Comparison of ENCODE assay signal across 9 cellular contexts in genomic region chr6:37705239-37706051, GRCh38. TPM values are rescaled to one million over a fixed set of nuclear protein-coding genes. Genes with fewer than 3 reads are reported as not detected.
A peak's percentile ranks its signal among the peaks of the same experiment; 100 is the strongest.
DNase-seq lines count a peak whose midpoint lies in the region; ATAC-seq and TF ChIP-seq lines count a peak whose summit lies in the region.
"Had no signal": no experiment of that assay in that cellular context is flagged by ENCODE, and none has a peak within 500 bp of the region (broad histone marks: within the 10 kb centered on the region; RNA-seq: fewer than 3 reads in every experiment).

No MANE protein-coding gene starts in this region.

- H3K9me3 Mint-ChIP-seq in neural crest cell = no peaks in the 10 kb centered on the region

- peak overlapping the region; percentile 87 for H3K4me3 Mint-ChIP-seq in neural crest cell

- H3K4me2 ChIP-seq in OCI-LY7 (ENCODE audit: low read length) = peak overlapping the region; percentile 21; the same call in 1 of the 2 replicates
- H3K4me2 ChIP-seq: PC-9 had no signal

- no TSS peak for BruUV-seq in OCI-LY7 (replicated peaks; lab: Mats Ljungman, UMichigan)

- H3K36me3 Mint-ChIP-seq in neural crest cell (ENCODE audit: low read depth) = no peaks in the 10 kb centered on the region

- no peaks in the 10 kb centered on the region for H3K79me2 ChIP-seq in OCI-LY7 (ENCODE audit: insufficient read depth, low read depth, low read length)

- H3K9me2 ChIP-seq in OCI-LY7 (ENCODE audit: insufficient read depth, low read length) = no peaks in the 10 kb centered on the region

- POLR2A ChIA-PET in HEK293 (lab: Yijun Ruan, JAX) (interaction anchor here (0.6 to 1.6 kb wide), 8 partner anchors 28 to 1130 kb away, joined by 3 to 12 read pairs (median 4); partner anchors contain the start of gene ZFAND3), OCI-LY7 (lab: Charles Lee) (interaction anchor here (0.6 to 0.7 kb wide), 3 partner anchors 792 to 998 kb away, joined by 3 to 5 read pairs (median 3); no protein-coding TSS in a partner anchor)

- DNase-seq in DMS 273 treated with DMSO at 0.1 percent for 48 hours (lab: John Stamatoyannopoulos, UW) = peak; percentile 88
- no peak for DNase-seq in OCI-LY7 (ENCODE audit: low spot score)
- DNase-seq in activated effector memory CD4-positive, alpha-beta T cell treated with Interleukin-2 at 50 U/mL for 16 hours = peak; percentile 63
- peak; percentile 70 to 90 for DNase-seq in foreskin fibroblast
- DNase-seq in neural crest cell (ENCODE audit: low read depth, low spot score) = peak; percentile 80
- peak; percentile 73 for DNase-seq in stimulated activated naive CD8-positive, alpha-beta T cell treated with anti-CD3 and anti-CD28 coated beads, Interleukin-15, Interleukin-2, amounts not matched to agents 100 U/mL and 50 U/mL, for 24 hours

- peak overlapping the region; percentile 30 for H3K4me3 ChIP-seq in HEK293 (ENCODE audit: low read depth, low read length)
- no peak overlapping the region for H3K4me3 ChIP-seq in OCI-LY7 (ENCODE audit: low read depth, low read length, poor library complexity, severe bottlenecking)
- H3K4me3 ChIP-seq in foreskin fibroblast (ENCODE audit: low read depth in 1 of 2, low read length in 2 of 2) = peak overlapping the region; percentile 35 to 41
- H3K4me3 ChIP-seq: PC-9 had no signal

- H3K4me1 Mint-ChIP-seq in neural crest cell = peaks cover 59% of the 10 kb centered on the region

- H3K4me1 ChIP-seq in HEK293 (ENCODE audit: control insufficient read depth, insufficient read depth, low read length) (peaks cover 8% of the 10 kb centered on the region), OCI-LY7 (ENCODE audit: insufficient read depth, low read length, poor library complexity, severe bottlenecking) (no peaks in the 10 kb centered on the region)

- intact Hi-C loops in OCI-LY7 (cut with micrococcal nuclease; ENCODE audit: unreplicated experiment) = loop anchor here (5.0 kb wide), 1 partner anchor 307 kb away; no protein-coding TSS in a partner anchor

- no peak overlapping the region for H2AFZ ChIP-seq in OCI-LY7 (ENCODE audit: low read length)
- H2AFZ ChIP-seq: PC-9 had no signal

- H3K27ac Mint-ChIP-seq in neural crest cell (ENCODE audit: unreplicated experiment) = peak overlapping the region; percentile 95

- CTCF ChIA-PET in HEK293 (lab: Yijun Ruan, JAX) = interaction anchor here (0.5 to 2.5 kb wide), 51 partner anchors 8 to 981 kb away, joined by 3 to 11 read pairs (median 3); partner anchors contain the start of gene ZFAND3
- CTCF ChIA-PET in OCI-LY7 (lab: Charles Lee; ENCODE audit: unreplicated experiment) = no interaction called here

- TF ChIP-seq CTCF in HEK293 (tag by site-specific recombination; IDR thresholded peaks at IDR 0.05) (peak; percentile 67), OCI-LY7 (conservative IDR thresholded peaks at IDR 0.05; ENCODE audit: low read length) (peak; percentile 38; the same call in 1 of the 2 replicates), foreskin fibroblast (IDR thresholded peaks at IDR 0.05; ENCODE audit: low read depth, low read length) (peak; percentile 67), neural crest cell (conservative IDR thresholded peaks at IDR 0.05) (peak; percentile 86)

- H3K9me3 ChIP-seq in HEK293 (ENCODE audit: control insufficient read depth, insufficient read depth, low read depth, low read length) = no peaks in the 10 kb centered on the region
- no peaks in the 10 kb centered on the region for H3K9me3 ChIP-seq in OCI-LY7 (ENCODE audit: low read length)

- H3K36me3 ChIP-seq in HEK293 (ENCODE audit: control insufficient read depth in 2 of 2, insufficient read depth in 1 of 2, low read length in 2 of 2) (no peaks in the 10 kb centered on the region), OCI-LY7 (ENCODE audit: insufficient read depth, low read length) (no peaks in the 10 kb centered on the region)

- peak; percentile 55 for ATAC-seq in stimulated activated naive CD8-positive, alpha-beta T cell treated with anti-CD3 and anti-CD28 coated beads, Interleukin-15, Interleukin-2, amounts not matched to agents 100 U/mL and 50 U/mL, for 24 hours
- ATAC-seq in HG02840 (IDR thresholded peaks at IDR 0.05; ENCODE audit: low FRiP score, unreplicated experiment) = no peak

- H3K27me3 Mint-ChIP-seq in neural crest cell (ENCODE audit: low read depth) = peaks cover 3% of the 10 kb centered on the region

- H4K20me1 ChIP-seq in OCI-LY7 (ENCODE audit: insufficient read depth, low read length) = no peaks in the 10 kb centered on the region

- H3K27ac ChIP-seq in HEK293 (ENCODE audit: extremely low read depth, low read depth, low read length) = peak overlapping the region; percentile 75
- H3K27ac ChIP-seq in OCI-LY7 (ENCODE audit: low read depth, low read length, poor library complexity, severe bottlenecking) = no peak overlapping the region
- H3K27ac ChIP-seq: PC-9 had no signal

TF ChIP-seq in HEK293, 187 proteins besides CTCF, POLR2A, EP300 and RAD21 (continues in another document):
- TF ChIP-seq ZNF670 (tag by site-specific recombination; IDR thresholded peaks at IDR 0.05; ENCODE audit: low read depth) (no peak), ZNF518A (tag by site-specific recombination; conservative IDR thresholded peaks at IDR 0.05; ENCODE audit: low read depth) (no peak), ZBTB1 (tag by site-specific recombination; IDR thresholded peaks at IDR 0.05) (no peak), PRDM1 (tag by site-specific recombination; IDR thresholded peaks at IDR 0.05) (peak; percentile 66), ZFP41 (tag by site-specific recombination; IDR thresholded peaks at IDR 0.05; ENCODE audit: borderline replicate concordance) (no peak), ZNF776 (tag by site-specific recombination; IDR thresholded peaks at IDR 0.05; ENCODE audit: borderline replicate concordance) (no peak), ZFP37 (tag by site-specific recombination; IDR thresholded peaks at IDR 0.05) (no peak), IKZF3 (tag by site-specific recombination; IDR thresholded peaks at IDR 0.05) (peak; percentile 94), MEIS1 (CRISPR knock-in tag; IDR thresholded peaks at IDR 0.05; ENCODE audit: borderline replicate concordance) (no peak), EGR2 (tag by site-specific recombination; IDR thresholded peaks at IDR 0.05; ENCODE audit: low read depth) (peak; percentile 68; the same call in 1 of the 2 replicates), ZNF548 (tag by site-specific recombination; IDR thresholded peaks at IDR 0.05) (no peak), ZNF654 (tag by site-specific recombination; IDR thresholded peaks at IDR 0.05; ENCODE audit: low read depth) (peak; percentile 37; the same call in 1 of the 2 replicates), KLF8 (tag by site-specific recombination; IDR thresholded peaks at IDR 0.05) (peak; percentile 75; the same call in 1 of the 2 replicates)
- TF ChIP-seq, protein P1, sequence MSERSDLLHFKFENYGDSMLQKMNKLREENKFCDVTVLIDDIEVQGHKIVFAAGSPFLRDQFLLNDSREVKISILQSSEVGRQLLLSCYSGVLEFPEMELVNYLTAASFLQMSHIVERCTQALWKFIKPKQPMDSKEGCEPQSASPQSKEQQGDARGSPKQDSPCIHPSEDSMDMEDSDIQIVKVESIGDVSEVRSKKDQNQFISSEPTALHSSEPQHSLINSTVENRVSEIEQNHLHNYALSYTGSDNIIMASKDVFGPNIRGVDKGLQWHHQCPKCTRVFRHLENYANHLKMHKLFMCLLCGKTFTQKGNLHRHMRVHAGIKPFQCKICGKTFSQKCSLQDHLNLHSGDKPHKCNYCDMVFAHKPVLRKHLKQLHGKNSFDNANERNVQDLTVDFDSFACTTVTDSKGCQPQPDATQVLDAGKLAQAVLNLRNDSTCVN (tag by site-specific recombination; optimal IDR thresholded peaks at IDR 0.05) = peak; percentile 20

RNA-seq across cellular contexts. Expression of gene MDGA1, which starts 7.8 kb away (rescaled TPM):
- total RNA-seq in OCI-LY7 (2014; rRNA removed; shearing (Covaris generic)) = 0.22 and 0.33 TPM in 2 replicates
- total RNA-seq in OCI-LY7 (2022) (0.17 and 0.32 TPM in 2 replicates), neural crest cell (17.8 and 21.7 TPM in 2 replicates)

Comparison
In these comparisons a context has a peak if more than half of its experiments do, and no peak if none do; other contexts are left out.
1. RNA of gene MDGA1, which starts 7.8 kb away (total RNA-seq): 17.8 to 21.7 TPM in neural crest cell; 0.17 to 0.33 TPM in OCI-LY7; every median in the first group is over 10 times any median in the second.
2. Peak in every context shown above with its lines, with median percentiles within 50 percentile points of each other: CTCF ChIP-seq.